ENCODE assay signal across 7 cellular contexts in genomic region chr5:65480306-65480865, GRCh38. TPM values are rescaled to one million over a fixed set of nuclear protein-coding genes. Genes with fewer than 3 reads are reported as not detected.
DNase-seq lines count a peak whose midpoint lies in the region; ATAC-seq, FAIRE-seq and TF ChIP-seq lines count a peak whose summit lies in the region.

No MANE protein-coding gene starts in this region.

- BruUV-seq in K562 (replicated peaks; lab: Mats Ljungman, UMichigan) = no TSS peak

- in situ Hi-C loops in K562 (cut with MboI) = loop anchor here (5.0 to 25.0 kb wide), 4 partner anchors 273 to 843 kb away; no protein-coding TSS in a partner anchor
- in situ Hi-C loops in gastrocnemius medialis (cut with MboI; ENCODE audit: low sequenced_read_pairs in 4 of 4) = loop anchor here (5.0 to 25.0 kb wide), 7 partner anchors 368 to 843 kb away; no protein-coding TSS in a partner anchor

- peak overlapping the region; percentile 85 for H2AFZ ChIP-seq in K562 (ENCODE audit: low read depth, low read length)

- POLR2A ChIA-PET in K562 (lab: Yijun Ruan, JAX) = interaction anchor here (1.2 to 1.8 kb wide), 3 partner anchors 9 to 83 kb away, joined by 3 to 8 read pairs (median 4); partner anchors contain the start of genes CENPK and PPWD1

- peaks cover 16% of the 10 kb centered on the region; the same call in 2 of the 3 replicates for H3K79me2 ChIP-seq in K562 (ENCODE audit: control insufficient read depth, insufficient read depth, low read length)

- DNase-seq in RCC 7860 (ENCODE audit: low spot score) (peak; percentile 9), K562 (ENCODE audit: extremely low read depth in 1 of 4, low spot score in 3 of 4) (peak; percentile 11 to 69 (median 12)), gastrocnemius medialis (peak; percentile 58 to 60), GM19238 (ENCODE audit: insufficient read length, low spot score) (no peak)

- H3K4me3 ChIP-seq in GM12875 (ENCODE audit: low read depth, low read length) = peak overlapping the region; percentile 66
- peak overlapping the region; percentile 50 for H3K4me3 ChIP-seq in K562
- H3K4me3 ChIP-seq in iPS-11a (ENCODE audit: low read depth, low read length) = peak overlapping the region; percentile 36
- H3K4me3 ChIP-seq in gastrocnemius medialis = peak overlapping the region; percentile 65 to 72 (median 68)

- no peaks in the 10 kb centered on the region for H4K20me1 ChIP-seq in K562 (replicated peaks; ENCODE audit: control insufficient read depth, insufficient read depth, low read length)

- peak overlapping the region; percentile 72 to 78; a peak in 3 of 4 replicates for H3K9ac ChIP-seq in K562 (ENCODE audit: insufficient read depth in 1 of 2, low read depth in 2 of 2, low read length in 2 of 2)

- ATAC-seq in HG03135 (IDR thresholded peaks at IDR 0.05; ENCODE audit: unreplicated experiment) (peak; percentile 30), K562 (peak; percentile 71), gastrocnemius medialis (peak; percentile 23 to 30)

- CTCF ChIA-PET in K562 (lab: Yijun Ruan, JAX; ENCODE audit: low intra/inter-chr PET ratio) = no interaction called here

- no peaks in the 10 kb centered on the region for H3K27me3 ChIP-seq in K562 (ENCODE audit: control insufficient read depth in 2 of 2, insufficient read depth in 2 of 2, low read length in 2 of 2)
- H3K27me3 ChIP-seq in gastrocnemius medialis = no peaks in the 10 kb centered on the region

- H3K36me3 ChIP-seq in K562 (ENCODE audit: control insufficient read depth, insufficient read depth, low read length) = no peaks in the 10 kb centered on the region
- H3K36me3 ChIP-seq in gastrocnemius medialis = no peaks in the 10 kb centered on the region

- TF ChIP-seq EP300 in K562 (IDR thresholded peaks at IDR 0.05; ENCODE audit: low read length) = no peak

- H3K9me3 ChIP-seq in K562 (replicated peaks; ENCODE audit: control insufficient read depth, insufficient read depth, low read depth, low read length) = no peaks in the 10 kb centered on the region
- H3K9me3 ChIP-seq in gastrocnemius medialis = no peaks in the 10 kb centered on the region

- H3K4me1 ChIP-seq in K562 (replicated peaks in 1 of 2; ENCODE audit: control insufficient read depth in 2 of 2, insufficient read depth in 2 of 2, low read length in 2 of 2) (peaks cover 0 to 11% of the 10 kb centered on the region in 2 experiments; a peak in 1 of 5 replicates), gastrocnemius medialis (peaks cover 8 to 10% of the 10 kb centered on the region in 2 donors)

- intact Hi-C loops in K562 (cut with micrococcal nuclease) = loop anchor here (5.0 kb wide), 4 partner anchors 82 to 443 kb away; partner anchors contain the start of genes CENPK and PPWD1
- intact Hi-C loops in gastrocnemius medialis (cut with DNase I; ENCODE audit: low total_unique reads) = loop anchor here (5.0 to 10.0 kb wide), 3 partner anchors 443 to 1316 kb away; partner anchors contain the start of gene RNF180

- no peak for TF ChIP-seq RAD21 in K562 (CRISPR knock-in tag; conservative IDR thresholded peaks at IDR 0.05 in 1 of 2, IDR thresholded peaks at IDR 0.05 in 1 of 2)

- H3K4me2 ChIP-seq in K562 (ENCODE audit: insufficient read depth, low read length) = peak overlapping the region; percentile 87

- TF ChIP-seq CTCF in GM12875 (IDR thresholded peaks at IDR 0.05; ENCODE audit: borderline replicate concordance, insufficient read depth, low read depth, low read length) = 0 out of 2 replicates have a peak, but pooled peaks have one; percentile 4
- TF ChIP-seq CTCF in K562 (IDR thresholded peaks at IDR 0.05 in 2 of 3, conservative IDR thresholded peaks at IDR 0.05 in 1 of 3; ENCODE audit: insufficient read depth in 2 of 3, low read depth in 1 of 3, low read length in 3 of 3) = peak in 1 of 3 experiments; percentile 13; a peak in 1 of 6 replicates
- TF ChIP-seq CTCF in gastrocnemius medialis (IDR thresholded peaks at IDR 0.05 in 4 of 5, conservative IDR thresholded peaks at IDR 0.05 in 1 of 5) = no peak

- H3K27ac ChIP-seq in K562 (ENCODE audit: extremely low read depth, low read depth, low read length) (peak overlapping the region; percentile 89), gastrocnemius medialis (peak overlapping the region; percentile 43 to 85 (median 68))

- FAIRE-seq in RCC 7860 (lab: Jason Lieb, UNC) = no peak
- FAIRE-seq in K562 (lab: Jason Lieb, UNC) = peak; percentile 60

- 2% methylated on average over 14 of the region's 15 CpGs for WGBS in K562 (ENCODE audit: insufficient coverage, low coverage, missing lambda C conversion rate)

- TF ChIP-seq POLR2A in K562 (conservative IDR thresholded peaks at IDR 0.05) (no peak), gastrocnemius medialis (IDR thresholded peaks at IDR 0.05) (no peak)

- H3K9me1 ChIP-seq in K562 (ENCODE audit: control insufficient read depth, insufficient read depth, low read length) = no peaks in the 10 kb centered on the region

TF ChIP-seq in K562, 482 proteins besides CTCF, POLR2A, EP300 and RAD21 (continues in another document):
- TF ChIP-seq DPF2 (IDR thresholded peaks at IDR 0.05) (peak; percentile 42; the same call in 1 of the 2 replicates), ZNF449 (CRISPR knock-in tag; IDR thresholded peaks at IDR 0.05) (no peak), GTF2E2 (tag; IDR thresholded peaks at IDR 0.05) (no peak), CBFA2T3 (IDR thresholded peaks at IDR 0.05) (no peak), U2AF1 (optimal IDR thresholded peaks at IDR 0.05; ENCODE audit: low read depth, low read length) (no peak), MEF2A (IDR thresholded peaks at IDR 0.05; ENCODE audit: control insufficient read depth, low read depth, low read length) (no peak), TCF15 (CRISPR knock-in tag; IDR thresholded peaks at IDR 0.05) (no peak), ATF1 (CRISPR knock-in tag; IDR thresholded peaks at IDR 0.05) (no peak), ATF1 (tag; IDR thresholded peaks at IDR 0.05) (no peak), SMAD1 (IDR thresholded peaks at IDR 0.05; ENCODE audit: low read depth, low read length, partially characterized antibody) (no peak), PTTG1 (tag; IDR thresholded peaks at IDR 0.05; ENCODE audit: low read depth) (no peak), ZNF384 (IDR thresholded peaks at IDR 0.05; ENCODE audit: low read depth, low read length) (no peak), ZNF780A (CRISPR knock-in tag; IDR thresholded peaks at IDR 0.05) (no peak), STAG1 (CRISPR knock-in tag; IDR thresholded peaks at IDR 0.05; ENCODE audit: borderline replicate concordance) (no peak), CTBP1 (IDR thresholded peaks at IDR 0.05; ENCODE audit: borderline replicate concordance) (0 out of 2 replicates have a peak, but pooled peaks have one; percentile 28), CEBPB (tag; IDR thresholded peaks at IDR 0.05) (no peak), IRF2 (CRISPR knock-in tag; IDR thresholded peaks at IDR 0.05) (no peak)
- TF ChIP-seq, protein P1, sequence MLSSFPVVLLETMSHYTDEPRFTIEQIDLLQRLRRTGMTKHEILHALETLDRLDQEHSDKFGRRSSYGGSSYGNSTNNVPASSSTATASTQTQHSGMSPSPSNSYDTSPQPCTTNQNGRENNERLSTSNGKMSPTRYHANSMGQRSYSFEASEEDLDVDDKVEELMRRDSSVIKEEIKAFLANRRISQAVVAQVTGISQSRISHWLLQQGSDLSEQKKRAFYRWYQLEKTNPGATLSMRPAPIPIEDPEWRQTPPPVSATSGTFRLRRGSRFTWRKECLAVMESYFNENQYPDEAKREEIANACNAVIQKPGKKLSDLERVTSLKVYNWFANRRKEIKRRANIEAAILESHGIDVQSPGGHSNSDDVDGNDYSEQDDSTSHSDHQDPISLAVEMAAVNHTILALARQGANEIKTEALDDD (IDR thresholded peaks at IDR 0.05) = peak; percentile 54; the same call in 1 of the 2 replicates

RNA-seq across cellular contexts. Expression of gene ADAMTS6, which starts 1.3 kb away (rescaled TPM):
- total RNA-seq in K562 (2011; cell fraction: chromatin; rRNA removed; ENCODE audit: low replicate concordance) = 7.3 and 24.3 TPM in 2 replicates
- total RNA-seq in K562 (2011; cell fraction: nucleolus; rRNA removed) = 3.5 and 6.2 TPM in 2 replicates
- 8.1 and 8.3 TPM in 2 replicates for total RNA-seq in K562 (2011; cell fraction: nucleoplasm; rRNA removed)
- 1.5 and 1.6 TPM in 2 replicates for total RNA-seq in K562 (2014; rRNA removed)
- total RNA-seq in K562 (2014; rRNA removed; fragmentation: Illumina TruSeq; extraction: Trizol) = 5.3 TPM in 2 replicates
- 4.5 and 4.9 TPM in 2 replicates for total RNA-seq in K562 (2015; rRNA removed; fragmentation: Illumina TruSeq; extraction: Trizol)
- 3.1 TPM in 2 replicates for total RNA-seq in K562 (2021)
- polyA plus RNA-seq in K562 (2011; rRNA removed) = 2.1 and 3.4 TPM in 2 replicates
- polyA plus RNA-seq in K562 (2011; cell fraction: cytosol; rRNA removed) = 0.82 and 1.3 TPM in 2 replicates
- polyA plus RNA-seq in K562 (2011; cell fraction: nucleus; rRNA removed) = 6.1 and 7.5 TPM in 2 replicates
- 0.99 and 1.1 TPM in 2 replicates for polyA plus RNA-seq in K562 (2012)
- polyA plus RNA-seq in K562 (2014; fragmentation: Illumina TruSeq; extraction: Trizol) = 1.5 and 1.6 TPM in 2 replicates
- under 1 TPM; 0.57 to 0.59 TPM for polyA plus RNA-seq in K562 (2014; fragmentation: Nextera tagmentation; extraction: Ambion mirVana)
- polyA plus RNA-seq in K562 (2014; rRNA removed) = 1.0 and 1.8 TPM in 2 replicates
- polyA minus RNA-seq in K562 (2011; rRNA and poly(A)+ RNA removed) = 22.8 and 31.2 TPM in 2 replicates
- 5.0 and 8.8 TPM in 2 replicates for polyA minus RNA-seq in K562 (2011; cell fraction: cytosol; rRNA and poly(A)+ RNA removed)
- 9.3 and 15.1 TPM in 2 replicates for polyA minus RNA-seq in K562 (2011; cell fraction: nucleus; rRNA and poly(A)+ RNA removed)
- total RNA-seq in gastrocnemius medialis = under 1 TPM; 0.05 to 0.49 (median 0.31) TPM
